ENCODE assay signal across 1 cellular context in genomic region chr5:682651-683358, GRCh38. TPM values are rescaled to one million over a fixed set of nuclear protein-coding genes. Genes with fewer than 3 reads are reported as not detected.
"Had no signal": no experiment of that assay in that cellular context is flagged by ENCODE, and none has a peak within 500 bp of the region (broad histone marks: within the 10 kb centered on the region; RNA-seq: fewer than 3 reads in every experiment).

No MANE protein-coding gene starts in this region.

RNA-seq across cellular contexts. Expression of gene TPPP, which starts 10.3 kb away (rescaled TPM):
- total RNA-seq: activated T-helper 1 cell treated with anti-CD3 and anti-CD28 coated beads, Interleukin-12 subunit alpha, Interleukin-12 subunit beta, Interleukin-2, Interleukin-4 antibody, amounts not matched to agents 30 ng/mL and 10 ng/mL and 1 ng/mL, durations not matched to agents 14 hours and 24 hours and 36 hours had no signal
